ENCODE assay signal across 11 cellular contexts in the genomic region with DNA sequence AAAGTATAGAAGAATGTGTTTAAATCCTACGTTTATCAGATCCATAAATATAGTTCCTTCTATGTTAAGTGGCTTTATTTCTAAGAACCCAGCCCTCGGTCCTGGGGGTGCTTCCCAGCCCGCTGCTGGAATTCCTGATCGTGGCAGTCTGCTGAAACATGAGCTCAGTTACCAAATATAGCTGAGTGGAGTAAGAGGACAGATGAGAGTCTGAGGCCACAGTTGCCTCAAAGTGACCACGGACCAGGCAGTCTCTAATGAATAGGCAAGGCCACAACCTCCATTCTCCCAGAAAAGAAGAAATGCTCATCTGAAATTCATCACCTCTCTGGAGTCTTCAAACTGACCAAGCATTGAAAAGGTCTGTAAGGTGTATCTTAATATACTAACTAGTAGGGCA. TPM values are rescaled to one million over a fixed set of nuclear protein-coding genes. Genes with fewer than 3 reads are reported as not detected.
A peak's percentile ranks its signal among the peaks of the same experiment; 100 is the strongest.
DNase-seq lines count a peak whose midpoint lies in the region; ATAC-seq, FAIRE-seq and TF ChIP-seq lines count a peak whose summit lies in the region.
"Had no signal": no experiment of that assay in that cellular context is flagged by ENCODE, and none has a peak within 500 bp of the region (broad histone marks: within the 10 kb centered on the region; RNA-seq: fewer than 3 reads in every experiment).

PALLD (plus strand) TSS at position 219 of the 400 bp plus-strand sequence.

- H3K4me3 Mint-ChIP-seq in stimulated activated memory B cell treated with anti-CD40 and anti-IgM and Interleukin-4, amounts not matched to agents 10 μg/mL and 1 μg/mL and 100 μg/mL, for 72 hours = no peak within 1 kb of the TSS
- H3K4me3 Mint-ChIP-seq in activated CD4-positive, alpha-beta memory T cell treated with anti-CD3 and anti-CD28 coated beads, Interleukin-2, amount 10 ng/mL, durations not matched to agents 7 days and 5 days = no peak within 1 kb of the TSS

- ATAC-seq in gastroesophageal sphincter (peak; percentile 25), pancreas (no peak), GM19351 (IDR thresholded peaks at IDR 0.05; ENCODE audit: unreplicated experiment) (no peak)
- no peak for ATAC-seq in stimulated activated memory B cell treated with anti-CD40 and anti-IgM and Interleukin-4, amounts not matched to agents 10 μg/mL and 1 μg/mL and 100 μg/mL, for 72 hours

- H3K27ac ChIP-seq in WERI-Rb-1 = no peak within 1 kb of the TSS
- no peak within 1 kb of the TSS for H3K27ac ChIP-seq in gastroesophageal sphincter
- no peak within 1 kb of the TSS for H3K27ac ChIP-seq in pancreas

- no peak for TF ChIP-seq CTCF in WERI-Rb-1 (IDR thresholded peaks at IDR 0.05; ENCODE audit: low read depth, low read length)
- no peak for TF ChIP-seq CTCF in gastroesophageal sphincter (IDR thresholded peaks at IDR 0.05)
- no peak for TF ChIP-seq CTCF in pancreas (IDR thresholded peaks at IDR 0.05)
- no peak for TF ChIP-seq CTCF in GM10248 (IDR thresholded peaks at IDR 0.05; ENCODE audit: control extremely low read depth, extremely low read depth, low read depth, missing control alignments)

- H3K36me3 ChIP-seq in WERI-Rb-1 (no peaks in the 10 kb centered on the region), gastroesophageal sphincter (no peaks in the 10 kb centered on the region), pancreas (no peaks in the 10 kb centered on the region)

- peaks cover 38% of the 10 kb centered on the region for H3K27me3 Mint-ChIP-seq in stimulated activated memory B cell treated with anti-CD40 and anti-IgM and Interleukin-4, amounts not matched to agents 10 μg/mL and 1 μg/mL and 100 μg/mL, for 72 hours
- H3K27me3 Mint-ChIP-seq in activated CD4-positive, alpha-beta memory T cell treated with anti-CD3 and anti-CD28 coated beads, Interleukin-2, amount 10 ng/mL, durations not matched to agents 7 days and 5 days = peaks cover 28% of the 10 kb centered on the region

- H3K4me3 ChIP-seq in WERI-Rb-1 (ENCODE audit: low read depth, low read length) (peak within 1 kb of the TSS; percentile 10), gastroesophageal sphincter (no peak within 1 kb of the TSS), pancreas (no peak within 1 kb of the TSS)

- no peak for TF ChIP-seq EP300 in gastroesophageal sphincter (IDR thresholded peaks at IDR 0.05)

- WGBS in gastroesophageal sphincter (ENCODE audit: low coverage in 1 of 2), 2 donors = 27 to 28% methylated on average over 5 of the region's 5 CpGs
- WGBS in pancreas, 2 donors = 67% methylated on average over 5 of the region's 5 CpGs

- TF ChIP-seq POLR2A in gastroesophageal sphincter (IDR thresholded peaks at IDR 0.05) = no peak

- H3K4me1 ChIP-seq in gastroesophageal sphincter (no peaks in the 10 kb centered on the region), pancreas (peaks cover 0 to 4% (median 4%) of the 10 kb centered on the region in 3 donors)

- H3K27ac Mint-ChIP-seq in stimulated activated memory B cell treated with anti-CD40 and anti-IgM and Interleukin-4, amounts not matched to agents 10 μg/mL and 1 μg/mL and 100 μg/mL, for 72 hours = no peak within 1 kb of the TSS
- no peak within 1 kb of the TSS for H3K27ac Mint-ChIP-seq in activated CD4-positive, alpha-beta memory T cell treated with anti-CD3 and anti-CD28 coated beads, Interleukin-2, amount 10 ng/mL, durations not matched to agents 7 days and 5 days

- H3K9me3 Mint-ChIP-seq in stimulated activated memory B cell treated with anti-CD40 and anti-IgM and Interleukin-4, amounts not matched to agents 10 μg/mL and 1 μg/mL and 100 μg/mL, for 72 hours = no peaks in the 10 kb centered on the region
- H3K9me3 Mint-ChIP-seq in activated CD4-positive, alpha-beta memory T cell treated with anti-CD3 and anti-CD28 coated beads, Interleukin-2, amount 10 ng/mL, durations not matched to agents 7 days and 5 days = no peaks in the 10 kb centered on the region

- H3K36me3 Mint-ChIP-seq in stimulated activated memory B cell treated with anti-CD40 and anti-IgM and Interleukin-4, amounts not matched to agents 10 μg/mL and 1 μg/mL and 100 μg/mL, for 72 hours = no peaks in the 10 kb centered on the region
- H3K36me3 Mint-ChIP-seq in activated CD4-positive, alpha-beta memory T cell treated with anti-CD3 and anti-CD28 coated beads, Interleukin-2, amount 10 ng/mL, durations not matched to agents 7 days and 5 days (ENCODE audit: low read depth) = no peaks in the 10 kb centered on the region

- no peaks in the 10 kb centered on the region for H3K4me1 Mint-ChIP-seq in stimulated activated memory B cell treated with anti-CD40 and anti-IgM and Interleukin-4, amounts not matched to agents 10 μg/mL and 1 μg/mL and 100 μg/mL, for 72 hours
- no peaks in the 10 kb centered on the region for H3K4me1 Mint-ChIP-seq in activated CD4-positive, alpha-beta memory T cell treated with anti-CD3 and anti-CD28 coated beads, Interleukin-2, amount 10 ng/mL, durations not matched to agents 7 days and 5 days

- H3K27me3 ChIP-seq in WERI-Rb-1 (ENCODE audit: insufficient read depth, low read depth, severe bottlenecking) = no peaks in the 10 kb centered on the region
- no peaks in the 10 kb centered on the region for H3K27me3 ChIP-seq in gastroesophageal sphincter
- H3K27me3 ChIP-seq in pancreas = peaks cover 0 to 3% (median 0%) of the 10 kb centered on the region in 4 donors

- POLR2A ChIA-PET in GM10248 (lab: Yijun Ruan, JAX) = no interaction called here
- POLR2A ChIA-PET in activated CD4-positive, alpha-beta memory T cell treated with anti-CD3 and anti-CD28 coated beads, Interleukin-2, amount 10 ng/mL, durations not matched to agents 7 days and 5 days (lab: Charles Lee) = no interaction called here

- H3K9me3 ChIP-seq in WERI-Rb-1 (ENCODE audit: severe bottlenecking) = no peaks in the 10 kb centered on the region
- H3K9me3 ChIP-seq in gastroesophageal sphincter = no peaks in the 10 kb centered on the region
- no peaks in the 10 kb centered on the region for H3K9me3 ChIP-seq in pancreas

- FAIRE-seq in pancreas (lab: Jason Lieb, UNC) = no peak

- intact Hi-C loops in pancreas (cut with DNase I) = no loop called here

- DNase-seq in Daoy (ENCODE audit: low read depth) (no peak), WERI-Rb-1 (peak; percentile 70), pancreas (no peak), GM10248 (ENCODE audit: extremely low spot score) (no peak)
- DNase-seq in activated CD4-positive, alpha-beta memory T cell treated with anti-CD3 and anti-CD28 coated beads, Interleukin-2, amount 10 ng/mL, durations not matched to agents 7 days and 5 days = no peak
- DNase-seq: EL; foreskin melanocyte; stimulated activated CD4-positive, alpha-beta T cell treated with anti-CD3 and anti-CD28 coated beads, Interleukin-4, amount 100 ng/mL, for 4 hours had no signal

- CTCF ChIA-PET in GM10248 (lab: Yijun Ruan, JAX) = interaction anchor here (1.0 to 2.5 kb wide), 3 partner anchors 12 to 123 kb away, joined by 3 to 10 read pairs (median 5); no protein-coding TSS in a partner anchor
- CTCF ChIA-PET in activated CD4-positive, alpha-beta memory T cell treated with anti-CD3 and anti-CD28 coated beads, Interleukin-2, amount 10 ng/mL, durations not matched to agents 7 days and 5 days (lab: Charles Lee) = no interaction called here

RNA-seq across cellular contexts. Expression of gene PALLD, which starts in this region (rescaled TPM):
- 36.4 and 50.0 TPM in 2 replicates for total RNA-seq in Daoy (2014; rRNA removed; shearing (Covaris generic))
- total RNA-seq in gastroesophageal sphincter (1,000 to 10,000 TPM; 1,036 to 2,270 (median 2,202) TPM), pancreas (10 to 100 TPM in 3 of 6 donors, 1 to 10 TPM in 3; 4.4 to 44.2 (median 12.0) TPM)
- 10 to 100 TPM; 14.0 to 22.4 TPM for polyA plus RNA-seq in pancreas
- total RNA-seq in activated CD4-positive, alpha-beta memory T cell treated with anti-CD3 and anti-CD28 coated beads, Interleukin-2, amount 10 ng/mL, durations not matched to agents 7 days and 5 days = 1 to 10 TPM; 5.4 to 5.8 TPM

Comparison
In these comparisons a context has a peak if more than half of its experiments do, and no peak if none do; other contexts are left out.
1. RNA of gene PALLD (total RNA-seq): 1,036 to 2,270 TPM in gastroesophageal sphincter; 36.4 to 50.0 TPM in Daoy, 4.4 to 44.2 TPM in pancreas and 5.4 to 5.8 TPM in activated CD4-positive, alpha-beta memory T cell treated with anti-CD3 and anti-CD28 coated beads, Interleukin-2, amount 10 ng/mL, durations not matched to agents 7 days and 5 days; every median in the first group is over 10 times any median in the second.